In the genomic region with DNA sequence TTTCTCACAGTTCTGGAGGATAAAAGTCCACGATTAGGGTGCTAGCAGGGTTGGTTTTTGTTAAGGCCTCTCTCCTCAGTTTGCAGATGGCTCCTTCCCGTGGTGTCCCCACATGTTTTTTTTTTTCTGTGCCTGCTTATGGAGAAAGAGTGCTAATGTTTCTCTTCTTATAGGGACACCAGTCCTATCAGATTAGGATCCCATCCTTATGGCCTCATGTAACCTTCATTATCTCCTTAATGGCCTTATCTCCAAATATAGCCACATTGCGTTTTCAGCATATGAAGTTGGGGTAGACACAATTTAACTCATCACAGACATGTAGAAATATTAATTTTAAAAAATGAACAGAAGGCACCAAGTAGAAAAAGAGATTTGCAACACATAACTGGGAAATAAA, we compare ENCODE assay signal across 28 cellular contexts.
"Had no signal": no experiment of that assay in that cellular context is flagged by ENCODE, and none has a peak within 500 bp of the region (broad histone marks: within the 10 kb centered on the region; RNA-seq: fewer than 3 reads in every experiment).

No MANE protein-coding gene starts in this region.

- DNase-seq: activated B cell treated with CpG ODN at 0.5 μM for 24 hours; activated CD4-positive, alpha-beta memory T cell treated with anti-CD3 and anti-CD28 coated beads for 36 hours; activated CD4-positive, alpha-beta T cell treated with anti-CD3 and anti-CD28 coated beads for 4 hours; activated CD4-positive, alpha-beta T cell treated with anti-CD3 and anti-CD28 coated beads, Interleukin-2, amount 10 ng/mL, durations not matched to agents 24 days and 14 days; activated CD4-positive, alpha-beta T cell treated with anti-CD3 and anti-CD28 coated beads, Interleukin-2, amount 50 U/mL, for 1 hour; activated CD4-positive, alpha-beta T cell treated with anti-CD3 and anti-CD28 coated beads, Interleukin-2, amount 50 U/mL, for 4 hours; activated CD4-positive, CD25-positive, alpha-beta regulatory T cell treated with anti-CD3 and anti-CD28 coated beads, Interleukin-2, amount 50 U/mL, for 72 hours; activated CD8-positive, alpha-beta memory T cell treated with anti-CD3 and anti-CD28 coated beads, Interleukin-2, amount 50 U/mL, for 4 hours; activated CD8-positive, alpha-beta T cell treated with anti-CD3 and anti-CD28 coated beads for 36 hours; activated effector memory CD4-positive, alpha-beta T cell treated with anti-CD3 and anti-CD28 coated beads, Interleukin-2, amount 50 U/mL, for 16 hours; activated gamma-delta T cell treated with Interleukin-2 at 50 U/mL for 16 hours; activated naive CD4-positive, alpha-beta T cell; activated naive CD4-positive, alpha-beta T cell treated with anti-CD3 and anti-CD28 coated beads for 36 hours; activated naive CD4-positive, alpha-beta T cell treated with anti-CD3 and anti-CD28 coated beads, Interleukin-2, amount 50 U/mL, for 16 hours; activated naive CD8-positive, alpha-beta T cell treated with anti-CD3 and anti-CD28 coated beads for 36 hours; activated T-cell treated with anti-CD3 and anti-CD28 coated beads for 4 hours; activated T-cell treated with anti-CD3 and anti-CD28 coated beads, Interleukin-2, amount 50 U/mL, for 1 hour; activated T-cell treated with anti-CD3 and anti-CD28 coated beads, Interleukin-2, amount 50 U/mL, for 4 hours; activated T-cell treated with anti-CD3 and anti-CD28 coated beads, Interleukin-2, amount 50 U/mL, for 72 hours; adrenal gland; amniotic stem cell; aorta; body of pancreas; brain microvascular endothelial cell; central memory CD4-positive, alpha-beta T cell; T-helper 9 cell had no signal

- ATAC-seq: activated CD8-positive, alpha-beta T cell treated with anti-CD3 and anti-CD28 coated beads for 36 hours; activated naive CD4-positive, alpha-beta T cell treated with anti-CD3 and anti-CD28 coated beads, Interleukin-2, amount 50 U/mL, for 72 hours; activated T-cell treated with anti-CD3 and anti-CD28 coated beads, Interleukin-2, amount 50 U/mL, for 4 hours; activated T-cell treated with anti-CD3 and anti-CD28 coated beads, Interleukin-2, amount 50 U/mL, for 72 hours; activated T-helper 17 cell treated with anti-CD3 and anti-CD28 coated beads, Interleukin-2, amount 50 U/mL, for 72 hours; body of pancreas had no signal
